20 cellular contexts compared by ENCODE assay signal in the genomic region with DNA sequence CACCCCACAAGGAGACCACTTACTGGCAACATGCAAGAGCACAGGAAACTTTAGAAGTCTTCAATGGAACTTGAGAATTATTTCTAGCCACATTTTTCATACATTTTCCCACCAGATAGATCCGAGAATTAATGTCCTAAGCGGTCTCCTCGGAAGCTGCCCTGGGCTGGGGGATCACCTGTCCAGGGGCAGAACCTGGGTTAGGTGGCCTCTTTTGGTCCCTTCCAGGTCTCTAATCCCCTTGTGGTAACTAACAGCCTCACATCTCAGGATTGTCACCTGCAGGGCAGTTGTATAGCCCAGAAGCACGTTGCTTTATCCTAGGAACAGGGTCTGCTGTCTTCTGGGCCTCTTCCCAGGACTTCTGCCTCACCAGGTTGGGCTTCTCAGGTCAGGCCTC. TPM values are rescaled to one million over a fixed set of nuclear protein-coding genes. Genes with fewer than 3 reads are reported as not detected.
DNase-seq lines count a peak whose midpoint lies in the region; ATAC-seq and TF ChIP-seq lines count a peak whose summit lies in the region.
"Had no signal": no experiment of that assay in that cellular context is flagged by ENCODE, and none has a peak within 500 bp of the region (broad histone marks: within the 10 kb centered on the region; RNA-seq: fewer than 3 reads in every experiment).

No MANE protein-coding gene starts in this region.

- ATAC-seq in T-helper 17 cell (no peak), natural killer cell (no peak)
- ATAC-seq: GM12878, GM23338, HepG2 had no signal

- no peaks in the 10 kb centered on the region for H3K4me1 ChIP-seq in endodermal cell (ENCODE audit: control insufficient read depth, insufficient read depth, low read length)
- H3K4me1 ChIP-seq: BE2C had no signal

- intact Hi-C loops in natural killer cell (cut with micrococcal nuclease) = no loop called here

- TF ChIP-seq CTCF in endodermal cell (conservative IDR thresholded peaks at IDR 0.05) (peak; percentile 65), neural crest cell (conservative IDR thresholded peaks at IDR 0.05) (no peak), GM13977 (IDR thresholded peaks at IDR 0.05; ENCODE audit: extremely low read depth, insufficient read depth, missing control alignments) (no peak), natural killer cell (IDR thresholded peaks at IDR 0.05) (no peak)

- DNase-seq in T-helper 17 cell = no peak
- DNase-seq in endodermal cell = no peak
- no peak for DNase-seq in neural crest cell (ENCODE audit: low read depth, low spot score)
- DNase-seq in NCI-H345 (lab: John Stamatoyannopoulos, UW) = no peak
- DNase-seq in GM13977 (ENCODE audit: low spot score) = no peak
- DNase-seq in DMS53 treated with DMSO at 0.1 percent for 48 hours (lab: John Stamatoyannopoulos, UW; ENCODE audit: unreplicated experiment) = no peak
- no peak for DNase-seq in natural killer cell
- DNase-seq: ACHN; BE2C; C1 segment of cervical spinal cord; CD4-positive, alpha-beta T cell; DMS153; DMS79 treated with DMSO at 0.1 percent for 48 hours; H7; KBM-7 had no signal

- H3K9ac ChIP-seq in endodermal cell (ENCODE audit: extremely low read depth, low read length, poor library complexity, severe bottlenecking) = no peak overlapping the region

- no peaks in the 10 kb centered on the region for H3K9me3 ChIP-seq in T-helper 17 cell (ENCODE audit: control insufficient read depth, low read length, poor library complexity, severe bottlenecking)
- H3K9me3 ChIP-seq in endodermal cell (ENCODE audit: control insufficient read depth, low read length) = no peaks in the 10 kb centered on the region
- H3K9me3 ChIP-seq: BE2C had no signal

- in situ Hi-C loops in GM13977 (cut with MboI; ENCODE audit: low pct_unique_long_range_greater_than_20kb, low sequenced_read_pairs, unreplicated experiment) = no loop called here

- peaks cover 6% of the 10 kb centered on the region for H3K27me3 ChIP-seq in endodermal cell (ENCODE audit: control insufficient read depth, insufficient read depth, low read length, poor library complexity, severe bottlenecking)

- H3K36me3 ChIP-seq in endodermal cell (ENCODE audit: control insufficient read depth, insufficient read depth, low read length) = no peaks in the 10 kb centered on the region
- H3K36me3 ChIP-seq: BE2C had no signal

- H3K4me1 Mint-ChIP-seq in T-helper 17 cell (peaks cover 9% of the 10 kb centered on the region), endodermal cell (peaks cover 11% of the 10 kb centered on the region), neural crest cell (peaks cover 12% of the 10 kb centered on the region), natural killer cell (no peaks in the 10 kb centered on the region)

- no peak overlapping the region for H3K27ac ChIP-seq in endodermal cell (ENCODE audit: low read depth, low read length)

- 88 to 93% methylated on average over 4 of the region's 4 CpGs for WGBS in endodermal cell (ENCODE audit: insufficient coverage in 1 of 2, insufficient read length in 1 of 2), 2 experiments

- H3K9me3 Mint-ChIP-seq in endodermal cell (peaks cover 2% of the 10 kb centered on the region), neural crest cell (no peaks in the 10 kb centered on the region), natural killer cell (no peaks in the 10 kb centered on the region)
- H3K9me3 Mint-ChIP-seq: CD4-positive, alpha-beta T cell; GM23338 had no signal

- H3K27me3 Mint-ChIP-seq in T-helper 17 cell = peaks cover 57% of the 10 kb centered on the region
- peaks cover 24% of the 10 kb centered on the region for H3K27me3 Mint-ChIP-seq in endodermal cell (ENCODE audit: insufficient read depth)
- peaks cover 16% of the 10 kb centered on the region for H3K27me3 Mint-ChIP-seq in neural crest cell (ENCODE audit: low read depth)
- peaks cover 26 to 35% of the 10 kb centered on the region in 2 donors for H3K27me3 Mint-ChIP-seq in natural killer cell (ENCODE audit: low read depth in 2 of 2)

- H3K4me3 ChIP-seq in endodermal cell (ENCODE audit: low read length) = no peak overlapping the region
- H3K4me3 ChIP-seq: GM12878, GM23338 had no signal

- H3K4me3 Mint-ChIP-seq in T-helper 17 cell = no peak overlapping the region
- no peak overlapping the region for H3K4me3 Mint-ChIP-seq in endodermal cell
- no peak overlapping the region for H3K4me3 Mint-ChIP-seq in neural crest cell
- H3K4me3 Mint-ChIP-seq in natural killer cell = no peak overlapping the region
- H3K4me3 Mint-ChIP-seq: CD4-positive, alpha-beta T cell; GM23338; IgD-negative memory B cell had no signal

- H3K27ac Mint-ChIP-seq in T-helper 17 cell = peak overlapping the region; percentile 54
- no peak overlapping the region for H3K27ac Mint-ChIP-seq in endodermal cell
- peak overlapping the region; percentile 12 for H3K27ac Mint-ChIP-seq in neural crest cell (ENCODE audit: unreplicated experiment)
- H3K27ac Mint-ChIP-seq in natural killer cell = no peak overlapping the region
- H3K27ac Mint-ChIP-seq: CD4-positive, alpha-beta T cell; GM23338; IgD-negative memory B cell had no signal

- H3K36me3 Mint-ChIP-seq in T-helper 17 cell (ENCODE audit: low read depth) = peaks cover 3% of the 10 kb centered on the region
- no peaks in the 10 kb centered on the region for H3K36me3 Mint-ChIP-seq in endodermal cell (ENCODE audit: low read depth)
- H3K36me3 Mint-ChIP-seq in neural crest cell (ENCODE audit: low read depth) = no peaks in the 10 kb centered on the region
- H3K36me3 Mint-ChIP-seq in natural killer cell = no peaks in the 10 kb centered on the region
- H3K36me3 Mint-ChIP-seq: IgD-negative memory B cell had no signal

RNA-seq across cellular contexts. Expression of a gene that starts 38.7 kb away (rescaled TPM):
- total RNA-seq in T-helper 17 cell = not detected
- total RNA-seq in endodermal cell = under 1 TPM; 0.29 to 0.42 TPM
- polyA plus RNA-seq in endodermal cell (2013, experiment 1 of 2) = 5.3 TPM
- 4.7 TPM for polyA plus RNA-seq in endodermal cell (2013, experiment 2 of 2)
- 11.7 and 12.2 TPM in 2 replicates for total RNA-seq in neural crest cell
- total RNA-seq in natural killer cell = not detected
- total RNA-seq: CD4-positive, alpha-beta T cell; G401; GM12878; HepG2 had no signal
- polyA plus RNA-seq: GM12878, HepG2, IgD-negative memory B cell had no signal

Comparison
In these comparisons a context has a peak if more than half of its experiments do, and no peak if none do; other contexts are left out.
1. H3K27ac Mint-ChIP-seq: peak in T-helper 17 cell (single experiment) and neural crest cell (single experiment); none in endodermal cell (single experiment) and natural killer cell (0 of 2).